8 cellular contexts compared by ENCODE assay signal in the genomic region with DNA sequence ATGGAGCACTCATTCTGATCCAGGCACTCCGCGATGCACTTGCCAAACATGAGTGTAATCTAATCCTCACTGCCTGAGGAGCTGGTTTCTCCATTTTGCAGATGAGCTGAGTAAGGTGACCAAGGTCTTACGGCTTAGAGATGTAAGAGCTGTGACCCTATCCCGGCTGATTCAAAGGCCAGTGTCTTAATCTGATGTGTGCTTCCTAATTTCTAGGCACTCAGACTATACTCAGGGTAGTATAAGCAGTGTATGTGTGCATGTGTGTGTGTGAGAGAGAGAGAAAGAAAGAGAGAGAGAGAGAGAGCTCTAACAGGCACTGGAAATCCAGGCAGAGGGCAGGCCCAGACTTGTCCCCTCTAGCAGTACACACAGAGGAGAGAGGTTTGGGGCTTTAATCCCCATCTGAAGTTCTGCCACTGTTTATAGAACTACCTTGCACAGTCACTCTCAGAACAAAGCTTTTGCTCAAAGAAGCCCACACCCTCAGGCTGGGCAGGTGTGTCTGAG.
A peak's percentile ranks its signal among the peaks of the same experiment; 100 is the strongest.
DNase-seq lines count a peak whose midpoint lies in the region; ATAC-seq lines count a peak whose summit lies in the region.
"Had no signal": no experiment of that assay in that cellular context is flagged by ENCODE, and none has a peak within 500 bp of the region (broad histone marks: within the 10 kb centered on the region; RNA-seq: fewer than 3 reads in every experiment).

No MANE protein-coding gene starts in this region.

- ATAC-seq in GM18517 (IDR thresholded peaks at IDR 0.05; ENCODE audit: unreplicated experiment) (peak; percentile 41), HG03378 (IDR thresholded peaks at IDR 0.05; ENCODE audit: unreplicated experiment) (peak; percentile 57), GM19467 (IDR thresholded peaks at IDR 0.05; ENCODE audit: unreplicated experiment) (no peak), HG02852 (IDR thresholded peaks at IDR 0.05; ENCODE audit: unreplicated experiment) (no peak)

- peak; percentile 92 for DNase-seq in SHP77 treated with DMSO at 0.1 percent for 48 hours (lab: John Stamatoyannopoulos, UW)
- DNase-seq in myocyte (ENCODE audit: low read depth): peak; percentile 33
- no peak for DNase-seq in KG1 (lab: John Stamatoyannopoulos, UW)
- DNase-seq: cerebellar nuclear complex had no signal

Comparison
In these comparisons a context has a peak if more than half of its experiments do, and no peak if none do; other contexts are left out.
1. ATAC-seq: peak in GM18517 (single experiment) and HG03378 (single experiment); none in GM19467 (single experiment) and HG02852 (single experiment).